ENCODE assay signal across 1 cellular context in genomic region chr19:5973867-5974635, GRCh38.
TF ChIP-seq lines count a peak whose summit lies in the region.

No MANE protein-coding gene starts in this region.

TF ChIP-seq in HEK293T, 16 proteins besides CTCF, POLR2A, EP300 and RAD21:
- TF ChIP-seq CTBP1 (IDR thresholded peaks at IDR 0.05; ENCODE audit: borderline replicate concordance) (no peak), HDGF (IDR thresholded peaks at IDR 0.05; ENCODE audit: borderline replicate concordance) (no peak), LEF1 (IDR thresholded peaks at IDR 0.05; ENCODE audit: borderline replicate concordance) (no peak), ARNT (IDR thresholded peaks at IDR 0.05) (no peak), FOXA1 (IDR thresholded peaks at IDR 0.05) (no peak), ELF4 (IDR thresholded peaks at IDR 0.05) (no peak), L3MBTL2 (conservative IDR thresholded peaks at IDR 0.05) (no peak), TARDBP (IDR thresholded peaks at IDR 0.05) (no peak), FOXM1 (IDR thresholded peaks at IDR 0.05; ENCODE audit: borderline replicate concordance) (no peak), SUZ12 (IDR thresholded peaks at IDR 0.05) (no peak), NFRKB (IDR thresholded peaks at IDR 0.05) (no peak), ZNF384 (IDR thresholded peaks at IDR 0.05) (no peak), SP1 (IDR thresholded peaks at IDR 0.05) (no peak), BHLHE40 (IDR thresholded peaks at IDR 0.05; ENCODE audit: borderline replicate concordance) (no peak), PKNOX1 (IDR thresholded peaks at IDR 0.05) (no peak), FOXK2 (IDR thresholded peaks at IDR 0.05) (no peak)
TF ChIP-seq in HEK293T: peak in this region for 0.
